Comparison of ENCODE assay signal across 16 cellular contexts in genomic region chr18:44777429-44778192, GRCh38.
A peak's percentile ranks its signal among the peaks of the same experiment; 100 is the strongest.
DNase-seq lines count a peak whose midpoint lies in the region; ATAC-seq and TF ChIP-seq lines count a peak whose summit lies in the region.
"Had no signal": no experiment of that assay in that cellular context is flagged by ENCODE, and none has a peak within 500 bp of the region (broad histone marks: within the 10 kb centered on the region; RNA-seq: fewer than 3 reads in every experiment).

No MANE protein-coding gene starts in this region.

- intact Hi-C loops in activated B cell treated with CpG ODN at 0.5 μM for 24 hours (cut with micrococcal nuclease), result no loop called here

- H3K27ac Mint-ChIP-seq in activated B cell treated with CpG ODN at 0.5 μM for 24 hours, result peak overlapping the region; percentile 59
- H3K27ac Mint-ChIP-seq in osteocyte (ENCODE audit: unreplicated experiment), result peak overlapping the region; percentile 42
- H3K27ac Mint-ChIP-seq: activated CD4-positive, alpha-beta memory T cell treated with anti-CD3 and anti-CD28 coated beads, Interleukin-2, amount 10 ng/mL, durations not matched to agents 7 days and 5 days; stimulated activated naive CD8-positive, alpha-beta T cell treated with anti-CD3 and anti-CD28 coated beads, Interleukin-15, Interleukin-2, amounts not matched to agents 100 ng/mL and 50 ng/mL, for 24 hours had no signal

- peak overlapping the region; percentile 54 to 64 for H3K27ac ChIP-seq in thoracic aorta
- H3K27ac ChIP-seq: left lung had no signal

- ATAC-seq in activated B cell treated with CpG ODN at 0.5 μM for 24 hours (ENCODE audit: low read depth), result no peak
- ATAC-seq in thoracic aorta (ENCODE audit: insufficient number of reproducible peaks, low FRiP score, low read depth), result no peak
- ATAC-seq in GM18498 (IDR thresholded peaks at IDR 0.05; ENCODE audit: unreplicated experiment), result no peak
- ATAC-seq: left lung, SK-N-SH treated with all-trans-retinoic acid at 6 μM for 48 hours had no signal

- H3K4me1 Mint-ChIP-seq in activated B cell treated with CpG ODN at 0.5 μM for 24 hours (peaks cover 84% of the 10 kb centered on the region), osteocyte (ENCODE audit: unreplicated experiment) (peaks cover 87% of the 10 kb centered on the region)

- H3K36me3 Mint-ChIP-seq in activated B cell treated with CpG ODN at 0.5 μM for 24 hours (ENCODE audit: low read depth) (peaks cover 5% of the 10 kb centered on the region), osteocyte (ENCODE audit: unreplicated experiment) (peaks cover 10% of the 10 kb centered on the region)

- H3K27me3 Mint-ChIP-seq in activated B cell treated with CpG ODN at 0.5 μM for 24 hours (no peaks in the 10 kb centered on the region), osteocyte (ENCODE audit: unreplicated experiment) (no peaks in the 10 kb centered on the region)

- no peak for TF ChIP-seq CTCF in activated B cell treated with CpG ODN at 0.5 μM for 24 hours (IDR thresholded peaks at IDR 0.05)
- no peak for TF ChIP-seq CTCF in osteocyte (IDR thresholded peaks at IDR 0.05)
- TF ChIP-seq CTCF in thoracic aorta (IDR thresholded peaks at IDR 0.05), result no peak

- no peak overlapping the region for H3K4me3 Mint-ChIP-seq in activated B cell treated with CpG ODN at 0.5 μM for 24 hours
- H3K4me3 Mint-ChIP-seq in osteocyte (ENCODE audit: unreplicated experiment), result peak overlapping the region; percentile 16
- H3K4me3 Mint-ChIP-seq: activated CD4-positive, alpha-beta memory T cell treated with anti-CD3 and anti-CD28 coated beads, Interleukin-2, amount 10 ng/mL, durations not matched to agents 7 days and 5 days; stimulated activated naive CD8-positive, alpha-beta T cell treated with anti-CD3 and anti-CD28 coated beads, Interleukin-15, Interleukin-2, amounts not matched to agents 100 ng/mL and 50 ng/mL, for 24 hours had no signal

- H3K9me3 Mint-ChIP-seq in activated B cell treated with CpG ODN at 0.5 μM for 24 hours (no peaks in the 10 kb centered on the region), osteocyte (ENCODE audit: unreplicated experiment) (no peaks in the 10 kb centered on the region)
- H3K9me3 Mint-ChIP-seq: activated CD4-positive, alpha-beta memory T cell treated with anti-CD3 and anti-CD28 coated beads, Interleukin-2, amount 10 ng/mL, durations not matched to agents 7 days and 5 days had no signal

- peaks cover 15 to 65% of the 10 kb centered on the region in 2 donors for H3K4me1 ChIP-seq in thoracic aorta (ENCODE audit: control insufficient read depth in 1 of 2, low read depth in 2 of 2)

- no peaks in the 10 kb centered on the region for H3K9me3 ChIP-seq in thoracic aorta
- H3K9me3 ChIP-seq: left lung had no signal

- no peaks in the 10 kb centered on the region for H3K36me3 ChIP-seq in thoracic aorta
- H3K36me3 ChIP-seq: left lung had no signal

- no peak for DNase-seq in activated B cell treated with CpG ODN at 0.5 μM for 24 hours
- DNase-seq in foreskin melanocyte, result peak; percentile 75
- DNase-seq in osteocyte (ENCODE audit: extremely low spot score, unreplicated experiment), result no peak
- DNase-seq in thoracic aorta (ENCODE audit: low spot score), result no peak
- no peak for DNase-seq in HPDE6-E6E7 (ENCODE audit: extremely low spot score)
- DNase-seq in NCI-H128 (lab: John Stamatoyannopoulos, UW; ENCODE audit: unreplicated experiment), result no peak
- no peak for DNase-seq in stimulated activated CD4-positive, alpha-beta T cell treated with anti-CD3 and anti-CD28 coated beads, Interleukin-12 subunit alpha, Interleukin-12 subunit beta, amount 100 ng/mL, for 4 hours
- DNase-seq: activated CD4-positive, alpha-beta memory T cell treated with anti-CD3 and anti-CD28 coated beads, Interleukin-2, amount 10 ng/mL, durations not matched to agents 7 days and 5 days; Karpas-422; left lung; NCI-H1436 treated with DMSO at 0.1 percent for 48 hours; NCI-H524; small intestine had no signal

- CTCF ChIA-PET in activated B cell treated with CpG ODN at 0.5 μM for 24 hours (lab: Charles Lee), result no interaction called here

- POLR2A ChIA-PET in activated B cell treated with CpG ODN at 0.5 μM for 24 hours (lab: Charles Lee), result interaction anchor here (1.1 kb wide), 1 partner anchor 9 kb away, joined by 3 read pairs; no protein-coding TSS in a partner anchor

- H3K4me3 ChIP-seq in thoracic aorta, result peak overlapping the region; percentile 26
- H3K4me3 ChIP-seq: left lung had no signal

- no peaks in the 10 kb centered on the region for H3K27me3 ChIP-seq in thoracic aorta (replicated peaks; ENCODE audit: insufficient read depth)
- H3K27me3 ChIP-seq: left lung had no signal
